In genomic region chr17:49049265-49049664, GRCh38 we compare ENCODE assay signal across 31 cellular contexts. TPM values are rescaled to one million over a fixed set of nuclear protein-coding genes. Genes with fewer than 3 reads are reported as not detected.
"Had no signal": no experiment of that assay in that cellular context is flagged by ENCODE, and none has a peak within 500 bp of the region (broad histone marks: within the 10 kb centered on the region; RNA-seq: fewer than 3 reads in every experiment).

No MANE protein-coding gene starts in this region.

- H3K36me3 Mint-ChIP-seq: activated naive CD4-positive, alpha-beta T cell treated with anti-CD3 and anti-CD28 coated beads, Interleukin-2, amount 50 U/mL, for 24 hours; activated naive CD8-positive, alpha-beta T cell treated with anti-CD3 and anti-CD28 coated beads, Interleukin-2, amount 10 ng/mL, durations not matched to agents 7 days and 5 days had no signal

- H3K9me3 Mint-ChIP-seq: activated CD4-positive, alpha-beta T cell treated with anti-CD3 and anti-CD28 coated beads, Interleukin-2, amount 10 ng/mL, durations not matched to agents 7 days and 5 days; activated naive CD4-positive, alpha-beta T cell treated with anti-CD3 and anti-CD28 coated beads, Interleukin-2, amount 50 U/mL, for 24 hours; activated naive CD8-positive, alpha-beta T cell treated with anti-CD3 and anti-CD28 coated beads, Interleukin-2, amount 10 ng/mL, durations not matched to agents 7 days and 5 days; activated T-cell treated with anti-CD3 and anti-CD28 coated beads, Interleukin-2, amount 50 U/mL, for 24 hours; activated T-helper 2 cell treated with anti-CD3 and anti-CD28 coated beads, Interferon-gamma antibody, Interleukin-2, Interleukin-4, amounts not matched to agents 10 μg/mL and 5 μg/mL and 100 μg/mL, durations not matched to agents 14 hours and 24 hours and 36 hours; T-helper 1 cell treated with Interleukin-12 subunit alpha and Interleukin-12 subunit beta and Interleukin-4 antibody, amounts not matched to agents 30 μg/mL and 1 μg/mL, for 36 hours; T-helper 2 cell treated with Interferon-gamma antibody and Interleukin-4, amounts not matched to agents 5 μg/mL and 100 μg/mL, for 36 hours had no signal

- H3K4me3 Mint-ChIP-seq: activated CD4-positive, alpha-beta T cell treated with anti-CD3 and anti-CD28 coated beads for 36 hours; activated CD4-positive, alpha-beta T cell treated with anti-CD3 and anti-CD28 coated beads, Interleukin-2, amount 10 ng/mL, durations not matched to agents 7 days and 5 days; activated CD8-positive, alpha-beta T cell treated with anti-CD3 and anti-CD28 coated beads, Interleukin-2, amount 10 ng/mL, durations not matched to agents 7 days and 5 days; activated naive CD4-positive, alpha-beta T cell treated with anti-CD3 and anti-CD28 coated beads, Interleukin-2, amount 50 U/mL, for 24 hours; activated naive CD8-positive, alpha-beta T cell treated with anti-CD3 and anti-CD28 coated beads, Interleukin-2, amount 10 ng/mL, durations not matched to agents 7 days and 5 days; activated T-cell treated with anti-CD3 and anti-CD28 coated beads, Interleukin-2, amount 50 U/mL, for 24 hours; T-helper 1 cell treated with Interleukin-12 subunit alpha and Interleukin-12 subunit beta and Interleukin-4 antibody, amounts not matched to agents 30 μg/mL and 1 μg/mL, for 36 hours; T-helper 2 cell treated with Interferon-gamma antibody and Interleukin-4, amounts not matched to agents 5 μg/mL and 100 μg/mL, for 36 hours had no signal

- H3K36me3 ChIP-seq: ascending aorta, MG63 had no signal

- H3K27ac ChIP-seq: ascending aorta, cardiac muscle cell, SJSA1 had no signal

- DNase-seq: activated CD4-positive, alpha-beta T cell treated with anti-CD3 and anti-CD28 coated beads for 36 hours; activated CD4-positive, alpha-beta T cell treated with anti-CD3 and anti-CD28 coated beads, Interleukin-2, amount 10 ng/mL, durations not matched to agents 7 days and 5 days; activated CD4-positive, alpha-beta T cell treated with anti-CD3 and anti-CD28 coated beads, Interleukin-2, amount 50 U/mL, for 48 hours; activated CD8-positive, alpha-beta T cell treated with anti-CD3 and anti-CD28 coated beads, Interleukin-2, amount 10 ng/mL, durations not matched to agents 7 days and 5 days; activated gamma-delta T cell; activated naive CD4-positive, alpha-beta T cell treated with Interleukin-2 at 50 U/mL for 16 hours; activated naive CD8-positive, alpha-beta T cell treated with anti-CD3 and anti-CD28 coated beads, Interleukin-2, amount 10 ng/mL, durations not matched to agents 7 days and 5 days; activated T-cell treated with anti-CD3 and anti-CD28 coated beads, Interleukin-2, amount 50 U/mL, for 24 hours; amygdala; Kasumi-1; MG63; NCI-H1048; NCI-H1105 treated with DMSO at 0.1 percent for 48 hours; NCI-H1436; NCI-H1694; NCI-H1930; NCI-H2081 treated with DMSO at 0.1 percent for 48 hours; NCI-H226; NCI-H446 treated with DMSO at 0.1 percent for 48 hours; NCI-H524; NCI-H69; NCI-H82; SHP77 treated with DMSO at 0.1 percent for 48 hours; SK-N-SH had no signal

- H3K4me3 ChIP-seq: ascending aorta, cardiac muscle cell, MG63, SJSA1 had no signal

- H3K27me3 ChIP-seq: ascending aorta, cardiac muscle cell, MG63, SJSA1 had no signal

- H3K27ac Mint-ChIP-seq: activated CD4-positive, alpha-beta T cell treated with anti-CD3 and anti-CD28 coated beads for 36 hours; activated CD4-positive, alpha-beta T cell treated with anti-CD3 and anti-CD28 coated beads, Interleukin-2, amount 10 ng/mL, durations not matched to agents 7 days and 5 days; activated CD8-positive, alpha-beta T cell treated with anti-CD3 and anti-CD28 coated beads, Interleukin-2, amount 10 ng/mL, durations not matched to agents 7 days and 5 days; activated naive CD4-positive, alpha-beta T cell treated with anti-CD3 and anti-CD28 coated beads, Interleukin-2, amount 50 U/mL, for 24 hours; activated naive CD8-positive, alpha-beta T cell treated with anti-CD3 and anti-CD28 coated beads, Interleukin-2, amount 10 ng/mL, durations not matched to agents 7 days and 5 days; activated T-cell treated with anti-CD3 and anti-CD28 coated beads, Interleukin-2, amount 50 U/mL, for 24 hours; activated T-helper 2 cell treated with anti-CD3 and anti-CD28 coated beads, Interferon-gamma antibody, Interleukin-2, Interleukin-4, amounts not matched to agents 10 μg/mL and 5 μg/mL and 100 μg/mL, durations not matched to agents 14 hours and 24 hours and 36 hours; T-helper 1 cell treated with Interleukin-12 subunit alpha and Interleukin-12 subunit beta and Interleukin-4 antibody, amounts not matched to agents 30 μg/mL and 1 μg/mL, for 36 hours; T-helper 2 cell treated with Interferon-gamma antibody and Interleukin-4, amounts not matched to agents 5 μg/mL and 100 μg/mL, for 36 hours had no signal

- H3K9ac ChIP-seq: SK-N-SH had no signal

- H3K4me1 ChIP-seq: ascending aorta, SJSA1 had no signal

- H3K9me3 ChIP-seq: ascending aorta, MG63, SJSA1, SK-N-SH had no signal

- H3K4me1 Mint-ChIP-seq: activated CD4-positive, alpha-beta T cell treated with anti-CD3 and anti-CD28 coated beads for 36 hours; activated CD4-positive, alpha-beta T cell treated with anti-CD3 and anti-CD28 coated beads, Interleukin-2, amount 10 ng/mL, durations not matched to agents 7 days and 5 days; activated naive CD4-positive, alpha-beta T cell treated with anti-CD3 and anti-CD28 coated beads, Interleukin-2, amount 50 U/mL, for 24 hours; activated naive CD8-positive, alpha-beta T cell treated with anti-CD3 and anti-CD28 coated beads, Interleukin-2, amount 10 ng/mL, durations not matched to agents 7 days and 5 days had no signal

- H3K4me2 ChIP-seq: SK-N-SH had no signal

RNA-seq across cellular contexts. Expression of gene IGF2BP1, which starts 52.1 kb away (rescaled TPM):
- total RNA-seq: activated CD8-positive, alpha-beta T cell treated with anti-CD3 and anti-CD28 coated beads, Interleukin-2, amount 10 ng/mL, durations not matched to agents 7 days and 5 days; activated naive CD8-positive, alpha-beta T cell treated with anti-CD3 and anti-CD28 coated beads, Interleukin-2, amount 10 ng/mL, durations not matched to agents 7 days and 5 days; ascending aorta had no signal
